Comparison of ENCODE assay signal across 8 cellular contexts in the genomic region with DNA sequence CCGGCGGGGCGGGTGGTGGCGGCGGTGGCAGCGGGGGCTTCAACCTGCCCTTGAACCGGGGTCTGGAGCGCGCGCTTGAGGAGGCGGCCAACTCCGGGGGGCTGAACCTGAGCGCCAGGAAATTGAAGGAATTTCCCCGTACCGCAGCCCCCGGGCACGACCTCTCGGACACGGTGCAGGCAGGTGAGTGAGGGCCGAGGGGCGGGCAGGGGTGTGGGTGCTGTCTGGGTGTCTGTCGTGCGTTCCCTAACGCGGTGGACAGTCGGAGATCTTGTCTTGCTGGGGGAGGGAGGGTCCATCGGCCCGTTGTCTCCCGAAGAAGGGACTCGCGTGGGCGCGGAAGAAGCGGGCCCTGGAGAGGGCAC. TPM values are rescaled to one million over a fixed set of nuclear protein-coding genes. Genes with fewer than 3 reads are reported as not detected.
DNase-seq lines count a peak whose midpoint lies in the region; TF ChIP-seq lines count a peak whose summit lies in the region.

No MANE protein-coding gene starts in this region.

- no peaks in the 10 kb centered on the region for H3K9me3 ChIP-seq in BLaER1
- H3K9me3 ChIP-seq in HEK293 (ENCODE audit: control insufficient read depth, insufficient read depth, low read depth, low read length), result no peaks in the 10 kb centered on the region
- no peaks in the 10 kb centered on the region for H3K9me3 ChIP-seq in prostate gland

- DNase-seq in fibroblast of the aortic adventitia (ENCODE audit: low read depth) (no peak), prostate gland (ENCODE audit: low spot score) (peak; percentile 36), NCI-H446 (lab: John Stamatoyannopoulos, UW) (no peak), NCI-H1930 (lab: John Stamatoyannopoulos, UW) (no peak), NCI-H2107 treated with DMSO at 0.1 percent for 48 hours (lab: John Stamatoyannopoulos, UW; ENCODE audit: unreplicated experiment) (no peak)

- H3K4me1 ChIP-seq in BLaER1, result peaks cover 37% of the 10 kb centered on the region
- peaks cover 7% of the 10 kb centered on the region; the same call in 1 of the 2 replicates for H3K4me1 ChIP-seq in HEK293 (ENCODE audit: control insufficient read depth, insufficient read depth, low read length)
- H3K4me1 ChIP-seq in prostate gland (replicated peaks), result no peaks in the 10 kb centered on the region

- POLR2A ChIA-PET in HEK293 (lab: Yijun Ruan, JAX), result interaction anchor here (0.6 kb wide), 1 partner anchor 263 kb away, joined by 3 read pairs; no protein-coding TSS in a partner anchor

- no peak for TF ChIP-seq POLR2A in prostate gland (IDR thresholded peaks at IDR 0.05)

- H3K4me3 ChIP-seq in BLaER1 (peak overlapping the region; percentile 97), HEK293 (ENCODE audit: low read depth, low read length) (peak overlapping the region; percentile 65), fibroblast of the aortic adventitia (ENCODE audit: low read depth, low read length) (peak overlapping the region; percentile 91), prostate gland (peak overlapping the region; percentile 69 to 77)

- no peaks in the 10 kb centered on the region for H3K27me3 ChIP-seq in BLaER1
- no peaks in the 10 kb centered on the region for H3K27me3 ChIP-seq in prostate gland (replicated peaks; ENCODE audit: insufficient read depth)

- H3K4me2 ChIP-seq in BLaER1, result peak overlapping the region; percentile 93

- H3K36me3 ChIP-seq in BLaER1 (no peaks in the 10 kb centered on the region), HEK293 (ENCODE audit: control insufficient read depth in 2 of 2, insufficient read depth in 1 of 2, low read length in 2 of 2) (no peaks in the 10 kb centered on the region), prostate gland (no peaks in the 10 kb centered on the region)

- CTCF ChIA-PET in HEK293 (lab: Yijun Ruan, JAX), result no interaction called here

- peak overlapping the region; percentile 88 for H3K27ac ChIP-seq in BLaER1
- peak overlapping the region; percentile 80 for H3K27ac ChIP-seq in HEK293 (ENCODE audit: extremely low read depth, low read depth, low read length)
- peak overlapping the region; percentile 93 for H3K27ac ChIP-seq in VCaP
- H3K27ac ChIP-seq in prostate gland, result peak overlapping the region; percentile 86 to 93

- TF ChIP-seq CTCF in HEK293 (tag by site-specific recombination; IDR thresholded peaks at IDR 0.05) (no peak), VCaP (conservative IDR thresholded peaks at IDR 0.05) (no peak), fibroblast of the aortic adventitia (IDR thresholded peaks at IDR 0.05; ENCODE audit: insufficient read depth, low read length) (no peak), prostate gland (IDR thresholded peaks at IDR 0.05) (no peak)

- under 1% methylated on average over 34 of the region's 34 CpGs for WGBS in prostate gland

- peaks cover 40% of the 10 kb centered on the region for H4K20me1 ChIP-seq in BLaER1

- intact Hi-C loops in prostate gland (cut with DNase I), result loop anchor here (5.0 to 10.0 kb wide), 5 partner anchors 61 to 244 kb away; a partner anchor contains a TSS

- H3K9ac ChIP-seq in BLaER1, result peak overlapping the region; percentile 93

TF ChIP-seq in HEK293, 187 proteins besides CTCF, POLR2A, EP300 and RAD21:
- TF ChIP-seq ZSCAN30 (tag by site-specific recombination; IDR thresholded peaks at IDR 0.05) (no peak), ZNF521 (tag by site-specific recombination; IDR thresholded peaks at IDR 0.05) (no peak), KLF7 (tag by site-specific recombination; IDR thresholded peaks at IDR 0.05; ENCODE audit: borderline replicate concordance) (no peak), GLI2 (tag by site-specific recombination; IDR thresholded peaks at IDR 0.05; ENCODE audit: borderline replicate concordance, low read depth) (no peak), SCRT2 (tag by site-specific recombination; IDR thresholded peaks at IDR 0.05) (no peak), KLF1 (tag by site-specific recombination; IDR thresholded peaks at IDR 0.05) (no peak), ZFHX2 (tag by site-specific recombination; conservative IDR thresholded peaks at IDR 0.05) (peak; percentile 17; the same call in 1 of the 2 replicates), ZNF350 (tag by site-specific recombination; IDR thresholded peaks at IDR 0.05) (no peak), BCL11A (tag by site-specific recombination; IDR thresholded peaks at IDR 0.05; ENCODE audit: low read depth) (0 out of 2 replicates have a peak, but pooled peaks have one; percentile 14), BCL11B (tag by site-specific recombination; IDR thresholded peaks at IDR 0.05; ENCODE audit: low read depth) (0 out of 2 replicates have a peak, but pooled peaks have one; percentile 13), KLF9 (tag by site-specific recombination; IDR thresholded peaks at IDR 0.05; ENCODE audit: low read depth) (no peak), ZNF133 (tag by site-specific recombination; IDR thresholded peaks at IDR 0.05) (no peak), ZBTB7A (tag by site-specific recombination; IDR thresholded peaks at IDR 0.05; ENCODE audit: low read depth) (no peak), ZNF155 (tag by site-specific recombination; IDR thresholded peaks at IDR 0.05) (no peak), ZNF677 (tag by site-specific recombination; IDR thresholded peaks at IDR 0.05) (no peak), ZNF792 (tag by site-specific recombination; IDR thresholded peaks at IDR 0.05) (no peak), KLF16 (tag by site-specific recombination; IDR thresholded peaks at IDR 0.05) (no peak), ZFP3 (tag by site-specific recombination; IDR thresholded peaks at IDR 0.05; ENCODE audit: low read depth) (no peak), ZNF510 (tag by site-specific recombination; IDR thresholded peaks at IDR 0.05; ENCODE audit: insufficient replicate concordance) (no peak), ZNF48 (tag by site-specific recombination; IDR thresholded peaks at IDR 0.05) (no peak), ZNF610 (tag by site-specific recombination; IDR thresholded peaks at IDR 0.05; ENCODE audit: borderline replicate concordance) (no peak)
- TF ChIP-seq, protein P1, sequence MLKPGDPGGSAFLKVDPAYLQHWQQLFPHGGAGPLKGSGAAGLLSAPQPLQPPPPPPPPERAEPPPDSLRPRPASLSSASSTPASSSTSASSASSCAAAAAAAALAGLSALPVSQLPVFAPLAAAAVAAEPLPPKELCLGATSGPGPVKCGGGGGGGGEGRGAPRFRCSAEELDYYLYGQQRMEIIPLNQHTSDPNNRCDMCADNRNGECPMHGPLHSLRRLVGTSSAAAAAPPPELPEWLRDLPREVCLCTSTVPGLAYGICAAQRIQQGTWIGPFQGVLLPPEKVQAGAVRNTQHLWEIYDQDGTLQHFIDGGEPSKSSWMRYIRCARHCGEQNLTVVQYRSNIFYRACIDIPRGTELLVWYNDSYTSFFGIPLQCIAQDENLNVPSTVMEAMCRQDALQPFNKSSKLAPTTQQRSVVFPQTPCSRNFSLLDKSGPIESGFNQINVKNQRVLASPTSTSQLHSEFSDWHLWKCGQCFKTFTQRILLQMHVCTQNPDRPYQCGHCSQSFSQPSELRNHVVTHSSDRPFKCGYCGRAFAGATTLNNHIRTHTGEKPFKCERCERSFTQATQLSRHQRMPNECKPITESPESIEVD (tag by site-specific recombination; IDR thresholded peaks at IDR 0.05), result no peak
- TF ChIP-seq, protein P2, sequence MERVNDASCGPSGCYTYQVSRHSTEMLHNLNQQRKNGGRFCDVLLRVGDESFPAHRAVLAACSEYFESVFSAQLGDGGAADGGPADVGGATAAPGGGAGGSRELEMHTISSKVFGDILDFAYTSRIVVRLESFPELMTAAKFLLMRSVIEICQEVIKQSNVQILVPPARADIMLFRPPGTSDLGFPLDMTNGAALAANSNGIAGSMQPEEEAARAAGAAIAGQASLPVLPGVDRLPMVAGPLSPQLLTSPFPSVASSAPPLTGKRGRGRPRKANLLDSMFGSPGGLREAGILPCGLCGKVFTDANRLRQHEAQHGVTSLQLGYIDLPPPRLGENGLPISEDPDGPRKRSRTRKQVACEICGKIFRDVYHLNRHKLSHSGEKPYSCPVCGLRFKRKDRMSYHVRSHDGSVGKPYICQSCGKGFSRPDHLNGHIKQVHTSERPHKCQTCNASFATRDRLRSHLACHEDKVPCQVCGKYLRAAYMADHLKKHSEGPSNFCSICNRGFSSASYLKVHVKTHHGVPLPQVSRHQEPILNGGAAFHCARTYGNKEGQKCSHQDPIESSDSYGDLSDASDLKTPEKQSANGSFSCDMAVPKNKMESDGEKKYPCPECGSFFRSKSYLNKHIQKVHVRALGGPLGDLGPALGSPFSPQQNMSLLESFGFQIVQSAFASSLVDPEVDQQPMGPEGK (tag by site-specific recombination; IDR thresholded peaks at IDR 0.05), result 0 out of 2 replicates have a peak, but pooled peaks have one; percentile 25
- TF ChIP-seq, protein P3, sequence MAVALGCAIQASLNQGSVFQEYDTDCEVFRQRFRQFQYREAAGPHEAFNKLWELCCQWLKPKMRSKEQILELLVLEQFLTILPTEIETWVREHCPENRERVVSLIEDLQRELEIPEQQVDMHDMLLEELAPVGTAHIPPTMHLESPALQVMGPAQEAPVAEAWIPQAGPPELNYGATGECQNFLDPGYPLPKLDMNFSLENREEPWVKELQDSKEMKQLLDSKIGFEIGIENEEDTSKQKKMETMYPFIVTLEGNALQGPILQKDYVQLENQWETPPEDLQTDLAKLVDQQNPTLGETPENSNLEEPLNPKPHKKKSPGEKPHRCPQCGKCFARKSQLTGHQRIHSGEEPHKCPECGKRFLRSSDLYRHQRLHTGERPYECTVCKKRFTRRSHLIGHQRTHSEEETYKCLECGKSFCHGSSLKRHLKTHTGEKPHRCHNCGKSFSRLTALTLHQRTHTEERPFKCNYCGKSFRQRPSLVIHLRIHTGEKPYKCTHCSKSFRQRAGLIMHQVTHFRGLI (tag by site-specific recombination; IDR thresholded peaks at IDR 0.05), result no peak

RNA-seq across cellular contexts. Expression of a gene that starts 0.5 kb away (rescaled TPM):
- total RNA-seq in fibroblast of the aortic adventitia (ENCODE audit: low replicate concordance) (8.2 and 9.5 TPM in 2 replicates), prostate gland (10 to 100 TPM; 14.8 to 17.2 TPM)
